17 cellular contexts compared by ENCODE assay signal in the genomic region with DNA sequence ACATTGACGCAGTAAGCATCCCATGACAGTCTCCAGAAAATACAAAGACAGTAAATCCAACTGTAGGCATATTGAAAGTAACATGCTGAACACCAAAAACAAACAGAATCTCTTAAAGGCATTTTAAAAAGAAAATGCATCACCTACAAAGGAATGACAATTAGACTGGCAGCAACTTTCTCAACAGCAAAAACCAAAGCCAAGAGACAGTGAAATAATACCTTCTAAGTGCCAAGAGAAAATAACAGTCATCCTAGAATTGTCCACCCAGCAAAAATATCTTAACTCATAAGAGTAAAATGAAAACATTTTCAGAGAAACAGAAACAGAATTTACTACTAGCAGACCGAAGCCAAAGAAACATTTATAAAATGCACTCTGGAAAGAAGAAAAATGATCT.
"Had no signal": no experiment of that assay in that cellular context is flagged by ENCODE, and none has a peak within 500 bp of the region (broad histone marks: within the 10 kb centered on the region; RNA-seq: fewer than 3 reads in every experiment).

No MANE protein-coding gene starts in this region.

- DNase-seq: dermis blood vessel endothelial cell; effector memory CD4-positive, alpha-beta T cell; foreskin fibroblast; gastrocnemius medialis; head of caudate nucleus; left ventricle myocardium superior; lower lobe of right lung; natural killer cell; occipital lobe; right lobe of liver; small intestine; stimulated activated CD4-positive, alpha-beta T cell treated with anti-CD3 and anti-CD28 coated beads, Interleukin-15, amount 100 ng/mL, for 24 hours; stimulated activated CD4-positive, alpha-beta T cell treated with anti-CD3 and anti-CD28 coated beads, Interleukin-2, amount 100 ng/mL, for 48 hours; stimulated activated naive CD4-positive, alpha-beta T cell; stimulated activated naive CD8-positive, alpha-beta T cell treated with anti-CD3 and anti-CD28 coated beads, Interleukin-15, amount 100 ng/mL, for 72 hours; thyroid gland; trophoblast cell had no signal

- ATAC-seq: gastrocnemius medialis; left ventricle myocardium superior; lower lobe of right lung; natural killer cell; right lobe of liver; stimulated activated naive CD8-positive, alpha-beta T cell treated with anti-CD3 and anti-CD28 coated beads, Interleukin-15, amount 100 ng/mL, for 72 hours had no signal
